8 cellular contexts compared by ENCODE assay signal in genomic region chr10:110304780-110305421, GRCh38. TPM values are rescaled to one million over a fixed set of nuclear protein-coding genes. Genes with fewer than 3 reads are reported as not detected.
DNase-seq lines count a peak whose midpoint lies in the region; ATAC-seq, FAIRE-seq and TF ChIP-seq lines count a peak whose summit lies in the region.

Gene SMNDC1, minus strand, starts transcription at chr10:110304920. Its CDS starts 1,333 bp downstream, at chr10:110303587.

- H3K27me3 Mint-ChIP-seq in WTC11 (ENCODE audit: low read depth), result no peaks in the 10 kb centered on the region

- CTCF ChIA-PET in AG04450 (lab: Charles Lee), result interaction anchor here (0.6 to 8.5 kb wide), 17 partner anchors 15 to 421 kb away, joined by 3 to 141 read pairs (median 6); no protein-coding TSS in a partner anchor
- CTCF ChIA-PET in WTC11 (lab: Charles Lee), result interaction anchor here (0.5 to 2.9 kb wide), 20 partner anchors 9 to 696 kb away, joined by 3 to 18 read pairs (median 4); partner anchors contain the start of gene DUSP5

- H3K9me3 Mint-ChIP-seq in WTC11, result no peaks in the 10 kb centered on the region

- H3K27ac Mint-ChIP-seq in WTC11, result peak within 1 kb of the TSS; percentile 99

- H3K4me1 Mint-ChIP-seq in WTC11, result peaks cover 33% of the 10 kb centered on the region

- H3K27ac ChIP-seq in AG04450 (ENCODE audit: low read depth, low read length), result peak within 1 kb of the TSS; percentile 92
- peak within 1 kb of the TSS; percentile 66 to 96 for H3K27ac ChIP-seq in small intestine (ENCODE audit: low read depth in 1 of 2, low read length in 1 of 2)

- H3K27me3 ChIP-seq in AG04450 (ENCODE audit: control insufficient read depth, insufficient read depth, low read length), result no peaks in the 10 kb centered on the region
- no peaks in the 10 kb centered on the region for H3K27me3 ChIP-seq in small intestine (ENCODE audit: control insufficient read depth in 2 of 2, insufficient read depth in 2 of 2, low read length in 2 of 2)

- WGBS in small intestine, 3 donors, result 0 to 1% (median 0%) methylated on average over 42 of the region's 42 CpGs

- peaks cover 37% of the 10 kb centered on the region for H3K36me3 Mint-ChIP-seq in WTC11

- H3K9me3 ChIP-seq in AG04450 (ENCODE audit: control insufficient read depth, insufficient read depth, low read length) (no peaks in the 10 kb centered on the region), small intestine (ENCODE audit: control insufficient read depth, low read depth) (no peaks in the 10 kb centered on the region)

- POLR2A ChIA-PET in AG04450 (lab: Yijun Ruan, JAX), result interaction anchor here (0.5 to 1.1 kb wide), 7 partner anchors 32 to 406 kb away, joined by 3 to 7 read pairs (median 4); no protein-coding TSS in a partner anchor
- POLR2A ChIA-PET in WTC11 (lab: Charles Lee), result interaction anchor here (0.5 to 1.9 kb wide), 13 partner anchors 23 to 614 kb away, joined by 3 to 11 read pairs (median 4); partner anchors contain the start of genes BBIP1, MXI1, PDCD4 and SHOC2

- ATAC-seq in GM18909 (IDR thresholded peaks at IDR 0.05; ENCODE audit: poor library complexity, unreplicated experiment), result peak; percentile 94
- ATAC-seq in HG03175 (IDR thresholded peaks at IDR 0.05; ENCODE audit: unreplicated experiment), result peak; percentile 93
- peak; percentile 95 for ATAC-seq in WTC11

- FAIRE-seq in small intestine (lab: Jason Lieb, UNC), result no peak

- no peak for TF ChIP-seq CTCF in AG04450 (IDR thresholded peaks at IDR 0.05; ENCODE audit: low read depth, low read length)
- no peak for TF ChIP-seq CTCF in WTC11 (IDR thresholded peaks at IDR 0.05)
- no peak for TF ChIP-seq CTCF in cardiac fibroblast (IDR thresholded peaks at IDR 0.05; ENCODE audit: low read depth, low read length)

- H3K4me3 ChIP-seq in AG04450 (ENCODE audit: low read depth, low read length) (peak within 1 kb of the TSS; percentile 80), cardiac fibroblast (replicated peaks in 1 of 2; ENCODE audit: low read depth in 2 of 2, low read length in 2 of 2) (peak within 1 kb of the TSS; percentile 82 to 84), small intestine (ENCODE audit: low read depth in 1 of 2, low read length in 2 of 2) (peak within 1 kb of the TSS; percentile 94 to 96)

- peak; percentile 95 for DNase-seq in AG04450 (ENCODE audit: low read depth, low spot score)
- DNase-seq in NCI-H226, result peak; percentile 97
- peak; percentile 99 for DNase-seq in WTC11 (ENCODE audit: low spot score)
- peak; percentile 99 for DNase-seq in cardiac fibroblast (ENCODE audit: low read depth in 2 of 2)
- DNase-seq in iPS-NIHi11 (ENCODE audit: low spot score), result peak; percentile 98
- DNase-seq in small intestine, result peak; percentile 97

- H3K4me1 ChIP-seq in small intestine (ENCODE audit: control insufficient read depth in 2 of 2, insufficient read depth in 1 of 2, low read depth in 1 of 2, low read length in 1 of 2), result peaks cover 5% of the 10 kb centered on the region in 2 donors

- peak within 1 kb of the TSS; percentile 95 for H3K4me3 Mint-ChIP-seq in WTC11

- peaks cover 1 to 5% of the 10 kb centered on the region in 2 donors for H3K36me3 ChIP-seq in small intestine (ENCODE audit: control insufficient read depth in 2 of 2, insufficient read depth in 2 of 2, low read length in 2 of 2)

TF ChIP-seq in WTC11, 78 proteins besides CTCF, POLR2A, EP300 and RAD21 (continues in another document):
- TF ChIP-seq TEAD1 (CRISPR knock-in tag; IDR thresholded peaks at IDR 0.05), result peak; percentile 68; the same call in 1 of the 2 replicates
- TF ChIP-seq JAZF1 (CRISPR knock-in tag; IDR thresholded peaks at IDR 0.05), result no peak
- no peak for TF ChIP-seq IRF2 (CRISPR knock-in tag; IDR thresholded peaks at IDR 0.05; ENCODE audit: borderline replicate concordance, low read depth)
- 0 out of 2 replicates have a peak, but pooled peaks have one; percentile 6 for TF ChIP-seq ETV6 (CRISPR knock-in tag; IDR thresholded peaks at IDR 0.05)
- no peak for TF ChIP-seq ERG (CRISPR knock-in tag; IDR thresholded peaks at IDR 0.05)
- no peak for TF ChIP-seq ZNF138 (CRISPR knock-in tag; conservative IDR thresholded peaks at IDR 0.05)
- no peak for TF ChIP-seq MLX (CRISPR knock-in tag; IDR thresholded peaks at IDR 0.05)
- peak; percentile 77 for TF ChIP-seq SP1 (CRISPR knock-in tag; conservative IDR thresholded peaks at IDR 0.05)
- TF ChIP-seq ATF2 (CRISPR knock-in tag; IDR thresholded peaks at IDR 0.05; ENCODE audit: borderline replicate concordance, low read depth), result no peak
- TF ChIP-seq MAX (CRISPR knock-in tag; IDR thresholded peaks at IDR 0.05), result 0 out of 2 replicates have a peak, but pooled peaks have one; percentile 10
- no peak for TF ChIP-seq JUN (CRISPR knock-in tag; IDR thresholded peaks at IDR 0.05)
- TF ChIP-seq NFE2L1 (CRISPR knock-in tag; IDR thresholded peaks at IDR 0.05), result no peak
- TF ChIP-seq RELA (CRISPR knock-in tag; IDR thresholded peaks at IDR 0.05; ENCODE audit: borderline replicate concordance), result no peak
- no peak for TF ChIP-seq ARID4B (CRISPR knock-in tag; IDR thresholded peaks at IDR 0.05; ENCODE audit: borderline replicate concordance)
- TF ChIP-seq USF1 (CRISPR knock-in tag; IDR thresholded peaks at IDR 0.05), result peak; percentile 94
- peak; percentile 44; the same call in 1 of the 2 replicates for TF ChIP-seq NFYB (CRISPR knock-in tag; conservative IDR thresholded peaks at IDR 0.05; ENCODE audit: low read depth)

RNA-seq across cellular contexts. Expression of gene SMNDC1, which starts in this region (rescaled TPM):
- polyA plus RNA-seq in AG04450 (2011; rRNA removed) (20.1 and 26.4 TPM in 2 replicates), small intestine (10 to 100 TPM; 11.3 to 12.3 (median 11.7) TPM)
- polyA minus RNA-seq in AG04450 (2011; rRNA and poly(A)+ RNA removed), result 8.1 and 9.6 TPM in 2 replicates
- 37.7 to 55.9 TPM (median 40.2 TPM) in 3 replicates for total RNA-seq in WTC11 (2021)

Comparison
In these comparisons a context has a peak if more than half of its experiments do, and no peak if none do; other contexts are left out.
1. Peak in every context shown above with its lines: DNase-seq, ATAC-seq, H3K4me3 ChIP-seq and H3K27ac ChIP-seq.